Comparison of ENCODE assay signal across 11 cellular contexts in genomic region chr16:81511371-81511770, GRCh38.
DNase-seq lines count a peak whose midpoint lies in the region; FAIRE-seq and TF ChIP-seq lines count a peak whose summit lies in the region.
"Had no signal": no experiment of that assay in that cellular context is flagged by ENCODE, and none has a peak within 500 bp of the region (broad histone marks: within the 10 kb centered on the region; RNA-seq: fewer than 3 reads in every experiment).

No MANE protein-coding gene starts in this region.

- H3K4me1 ChIP-seq in GM23248 (ENCODE audit: insufficient read depth) (peaks cover 19% of the 10 kb centered on the region), SK-N-SH (ENCODE audit: control insufficient read depth in 1 of 2, insufficient read depth in 2 of 2, low read depth in 1 of 2, low read length in 1 of 2) (peaks cover 0 to 37% of the 10 kb centered on the region in 2 experiments; a peak in 1 of 4 replicates), fibroblast of lung (ENCODE audit: control insufficient read depth, extremely low read depth, insufficient read depth, low read length) (peaks cover 8% of the 10 kb centered on the region), small intestine (ENCODE audit: control insufficient read depth in 2 of 2, insufficient read depth in 1 of 2, low read depth in 1 of 2, low read length in 1 of 2) (peaks cover 3 to 10% of the 10 kb centered on the region in 2 donors)

- H3K79me2 ChIP-seq in GM23248 (ENCODE audit: insufficient read depth): peaks cover 93% of the 10 kb centered on the region
- peaks cover 25% of the 10 kb centered on the region for H3K79me2 ChIP-seq in SK-N-SH (ENCODE audit: insufficient read depth)
- peaks cover 4% of the 10 kb centered on the region for H3K79me2 ChIP-seq in fibroblast of lung (ENCODE audit: control insufficient read depth, insufficient read depth, low read length)

- H3K27ac ChIP-seq in GM23248 (peak overlapping the region; percentile 72), SK-N-SH (ENCODE audit: low read depth in 2 of 2, low read length in 1 of 2) (no peak overlapping the region), fibroblast of lung (ENCODE audit: insufficient read depth, low read length) (no peak overlapping the region), small intestine (ENCODE audit: low read depth in 1 of 2, low read length in 1 of 2) (no peak overlapping the region)

- CTCF ChIA-PET in SK-N-SH (lab: Yijun Ruan, JAX): no interaction called here

- DNase-seq in GM23248 (peak; percentile 79), SK-N-SH (no peak), fibroblast of lung (ENCODE audit: low read depth in 2 of 2) (peak; percentile 23 to 93), osteocyte (ENCODE audit: extremely low spot score, unreplicated experiment) (no peak), small intestine (no peak), SIG-M5 (lab: John Stamatoyannopoulos, UW) (no peak)
- no peak for DNase-seq in stimulated activated naive CD4-positive, alpha-beta T cell (lab: John Stamatoyannopoulos, UW)
- DNase-seq: activated CD8-positive, alpha-beta T cell treated with anti-CD3 and anti-CD28 coated beads for 36 hours; activated naive CD4-positive, alpha-beta T cell treated with Interleukin-2 at 50 U/mL for 16 hours; effector CD4-positive, alpha-beta T cell; OCI-M1 had no signal

- H2AFZ ChIP-seq in GM23248 (no peak overlapping the region), SK-N-SH (ENCODE audit: low read depth) (no peak overlapping the region), fibroblast of lung (ENCODE audit: low read length) (no peak overlapping the region)

- no peak overlapping the region for H3K4me3 Mint-ChIP-seq in osteocyte (ENCODE audit: unreplicated experiment)
- H3K4me3 Mint-ChIP-seq: activated CD8-positive, alpha-beta T cell treated with anti-CD3 and anti-CD28 coated beads for 36 hours had no signal

- no peak overlapping the region for H3K4me3 ChIP-seq in GM23248
- H3K4me3 ChIP-seq in SK-N-SH (ENCODE audit: low read depth in 2 of 2, low read length in 1 of 2): no peak overlapping the region
- H3K4me3 ChIP-seq in fibroblast of lung (replicated peaks in 1 of 4; ENCODE audit: control extremely low read depth in 1 of 4, insufficient read depth in 1 of 4, low read depth in 3 of 4, low read length in 4 of 4): no peak overlapping the region
- H3K4me3 ChIP-seq in small intestine (ENCODE audit: low read depth in 1 of 2, low read length in 2 of 2): no peak overlapping the region

- H3K9me2 ChIP-seq in GM23248 (ENCODE audit: insufficient read depth): no peaks in the 10 kb centered on the region
- no peaks in the 10 kb centered on the region for H3K9me2 ChIP-seq in SK-N-SH

- POLR2A ChIA-PET in SK-N-SH (lab: Yijun Ruan, JAX): no interaction called here

- H3K27ac Mint-ChIP-seq in osteocyte (ENCODE audit: unreplicated experiment): peak overlapping the region; percentile 76
- H3K27ac Mint-ChIP-seq: activated CD8-positive, alpha-beta T cell treated with anti-CD3 and anti-CD28 coated beads for 36 hours had no signal

- no peak for TF ChIP-seq RAD21 in SK-N-SH (IDR thresholded peaks at IDR 0.05; ENCODE audit: low read length)

- FAIRE-seq in small intestine (lab: Jason Lieb, UNC): no peak

- H3K27me3 Mint-ChIP-seq in osteocyte (ENCODE audit: unreplicated experiment): no peaks in the 10 kb centered on the region
- H3K27me3 Mint-ChIP-seq: activated CD8-positive, alpha-beta T cell treated with anti-CD3 and anti-CD28 coated beads for 36 hours had no signal

- H4K20me1 ChIP-seq in GM23248 (ENCODE audit: insufficient read depth): no peaks in the 10 kb centered on the region
- H4K20me1 ChIP-seq in SK-N-SH (ENCODE audit: insufficient read depth): no peaks in the 10 kb centered on the region
- no peaks in the 10 kb centered on the region for H4K20me1 ChIP-seq in fibroblast of lung (ENCODE audit: control insufficient read depth, extremely low read depth, insufficient read depth, low read length)

- TF ChIP-seq CTCF in SK-N-SH (IDR thresholded peaks at IDR 0.05): no peak
- TF ChIP-seq CTCF in fibroblast of lung (conservative IDR thresholded peaks at IDR 0.05 in 1 of 2, IDR thresholded peaks at IDR 0.05 in 1 of 2; ENCODE audit: low read depth in 1 of 2, low read length in 2 of 2): no peak
- no peak for TF ChIP-seq CTCF in osteocyte (IDR thresholded peaks at IDR 0.05)

- H3K9me3 ChIP-seq in GM23248 (ENCODE audit: low read depth) (no peaks in the 10 kb centered on the region), SK-N-SH (no peaks in the 10 kb centered on the region), fibroblast of lung (ENCODE audit: control insufficient read depth, insufficient read depth, low read depth, low read length) (no peaks in the 10 kb centered on the region), small intestine (ENCODE audit: control insufficient read depth, low read depth) (no peaks in the 10 kb centered on the region)

- peaks cover 55% of the 10 kb centered on the region for H3K4me1 Mint-ChIP-seq in osteocyte (ENCODE audit: unreplicated experiment)

- H3K4me2 ChIP-seq in GM23248 (ENCODE audit: unreplicated experiment) (peak overlapping the region; percentile 57), SK-N-SH (no peak overlapping the region), fibroblast of lung (ENCODE audit: extremely low read depth, insufficient read depth, low read length) (no peak overlapping the region)

- H3K27me3 ChIP-seq in GM23248 (replicated peaks; ENCODE audit: insufficient read depth): no peaks in the 10 kb centered on the region
- H3K27me3 ChIP-seq in SK-N-SH (ENCODE audit: insufficient read depth): no peaks in the 10 kb centered on the region
- no peaks in the 10 kb centered on the region for H3K27me3 ChIP-seq in fibroblast of lung (ENCODE audit: control insufficient read depth, insufficient read depth, low read length)
- no peaks in the 10 kb centered on the region for H3K27me3 ChIP-seq in small intestine (ENCODE audit: control insufficient read depth in 2 of 2, insufficient read depth in 2 of 2, low read length in 2 of 2)

- WGBS in GM23248 (ENCODE audit: low coverage in 1 of 2, low lambda C conversion rate in 2 of 2, missing lambda C conversion rate in 2 of 2), 2 experiments: 63 to 66% methylated on average over 5 of the region's 5 CpGs
- 68% methylated on average over 5 of the region's 5 CpGs for WGBS in SK-N-SH (ENCODE audit: low lambda C conversion rate)
- 93 to 95% (median 93%) methylated on average over 5 of the region's 5 CpGs for WGBS in small intestine, 3 donors

- H3F3A ChIP-seq in GM23248 (ENCODE audit: insufficient read depth) (peaks cover 16% of the 10 kb centered on the region), SK-N-SH (replicated peaks; ENCODE audit: insufficient read depth) (peaks cover 10% of the 10 kb centered on the region)

- H3K9me3 Mint-ChIP-seq in osteocyte (ENCODE audit: unreplicated experiment): peaks cover 6% of the 10 kb centered on the region
- H3K9me3 Mint-ChIP-seq: activated CD8-positive, alpha-beta T cell treated with anti-CD3 and anti-CD28 coated beads for 36 hours had no signal

- TF ChIP-seq EP300 in SK-N-SH (IDR thresholded peaks at IDR 0.05; ENCODE audit: borderline replicate concordance in 1 of 2, low read depth in 1 of 2, low read length in 1 of 2): no peak

- H3K9ac ChIP-seq in GM23248 (no peak overlapping the region), SK-N-SH (no peak overlapping the region), fibroblast of lung (ENCODE audit: insufficient read depth, low read length) (no peak overlapping the region)

- in situ Hi-C loops in GM23248 (cut with MboI): no loop called here

- no peaks in the 10 kb centered on the region for H3K36me3 ChIP-seq in GM23248 (ENCODE audit: low read depth)
- no peaks in the 10 kb centered on the region for H3K36me3 ChIP-seq in SK-N-SH (replicated peaks in 1 of 2; ENCODE audit: control insufficient read depth in 1 of 2, insufficient read depth in 2 of 2, low read length in 1 of 2)
- no peaks in the 10 kb centered on the region for H3K36me3 ChIP-seq in fibroblast of lung (ENCODE audit: control insufficient read depth, insufficient read depth, low read length)
- no peaks in the 10 kb centered on the region for H3K36me3 ChIP-seq in small intestine (ENCODE audit: control insufficient read depth in 2 of 2, insufficient read depth in 2 of 2, low read length in 2 of 2)

- H3K36me3 Mint-ChIP-seq in osteocyte (ENCODE audit: unreplicated experiment): no peaks in the 10 kb centered on the region

TF ChIP-seq in SK-N-SH, 30 proteins besides CTCF, POLR2A, EP300 and RAD21:
- no peak for TF ChIP-seq RXRA (IDR thresholded peaks at IDR 0.05; ENCODE audit: borderline replicate concordance, low read depth)
- peak; percentile 24; the same call in 1 of the 2 replicates for TF ChIP-seq TCF12 (IDR thresholded peaks at IDR 0.05)

Comparison
In these comparisons a context has a peak if more than half of its experiments do, and no peak if none do; other contexts are left out.
1. DNase-seq: peak in GM23248 (single experiment) and fibroblast of lung (2 of 2); none in SK-N-SH (single experiment), osteocyte (single experiment), small intestine (single experiment), stimulated activated naive CD4-positive, alpha-beta T cell (0 of 6) and SIG-M5 (single experiment).